ENCODE assay signal across 8 cellular contexts in genomic region chr7:25179771-25180591, GRCh38. TPM values are rescaled to one million over a fixed set of nuclear protein-coding genes. Genes with fewer than 3 reads are reported as not detected.
DNase-seq lines count a peak whose midpoint lies in the region; ATAC-seq lines count a peak whose summit lies in the region.

No MANE protein-coding gene starts in this region.

- H3K4me2 ChIP-seq in BLaER1, result peak overlapping the region; percentile 81

- no peaks in the 10 kb centered on the region for H4K20me1 ChIP-seq in BLaER1

- H3K4me3 ChIP-seq in BLaER1, result peak overlapping the region; percentile 72

- H3K9me3 ChIP-seq in BLaER1, result no peaks in the 10 kb centered on the region

- H3K4me1 ChIP-seq in BLaER1, result peaks cover 24% of the 10 kb centered on the region

- DNase-seq in GM19238 (ENCODE audit: insufficient read length, low spot score) (peak; percentile 87), NCI-H446 treated with DMSO at 0.1 percent for 48 hours (lab: John Stamatoyannopoulos, UW) (peak; percentile 72), cerebellum (ENCODE audit: low spot score) (peak; percentile 94), left colon (peak; percentile 89 to 96)
- peak; percentile 92 for DNase-seq in activated CD4-positive, alpha-beta T cell treated with anti-CD3 and anti-CD28 coated beads for 1 hour
- DNase-seq in stimulated activated CD4-positive, alpha-beta T cell treated with anti-CD3 and anti-CD28 coated beads, Interleukin-1b, Interleukin-23, amount 100 ng/mL, for 24 hours (ENCODE audit: low read depth in 4 of 4, low spot score in 1 of 4), result peak; percentile 84 to 98 (median 93)

- H3K36me3 ChIP-seq in BLaER1, result no peaks in the 10 kb centered on the region

- H3K27me3 ChIP-seq in BLaER1, result no peaks in the 10 kb centered on the region

- ATAC-seq in HG03432 (IDR thresholded peaks at IDR 0.05; ENCODE audit: unreplicated experiment), result peak; percentile 96
- peak; percentile 90 for ATAC-seq in left colon

- intact Hi-C loops in left colon (cut with DNase I, micrococcal nuclease), result no loop called here

- peak overlapping the region; percentile 80 for H3K9ac ChIP-seq in BLaER1

- peak overlapping the region; percentile 80 for H3K27ac ChIP-seq in BLaER1

RNA-seq across cellular contexts. Expression of gene NPVF, which starts 48.3 kb away (rescaled TPM):
- total RNA-seq in cerebellum, result not detected
- not detected for total RNA-seq in left colon

RNA-seq across cellular contexts. Expression of gene CYCS, which starts 54.9 kb away (rescaled TPM):
- total RNA-seq in cerebellum (78.7 TPM), left colon (100 to 1,000 TPM; 337 to 391 TPM)

Comparison
In these comparisons a context has a peak if more than half of its experiments do, and no peak if none do; other contexts are left out.
1. Peak in every context shown above with its lines: DNase-seq, ATAC-seq, H3K4me3 ChIP-seq and H3K27ac ChIP-seq.